ENCODE assay signal across 8 cellular contexts in the genomic region with DNA sequence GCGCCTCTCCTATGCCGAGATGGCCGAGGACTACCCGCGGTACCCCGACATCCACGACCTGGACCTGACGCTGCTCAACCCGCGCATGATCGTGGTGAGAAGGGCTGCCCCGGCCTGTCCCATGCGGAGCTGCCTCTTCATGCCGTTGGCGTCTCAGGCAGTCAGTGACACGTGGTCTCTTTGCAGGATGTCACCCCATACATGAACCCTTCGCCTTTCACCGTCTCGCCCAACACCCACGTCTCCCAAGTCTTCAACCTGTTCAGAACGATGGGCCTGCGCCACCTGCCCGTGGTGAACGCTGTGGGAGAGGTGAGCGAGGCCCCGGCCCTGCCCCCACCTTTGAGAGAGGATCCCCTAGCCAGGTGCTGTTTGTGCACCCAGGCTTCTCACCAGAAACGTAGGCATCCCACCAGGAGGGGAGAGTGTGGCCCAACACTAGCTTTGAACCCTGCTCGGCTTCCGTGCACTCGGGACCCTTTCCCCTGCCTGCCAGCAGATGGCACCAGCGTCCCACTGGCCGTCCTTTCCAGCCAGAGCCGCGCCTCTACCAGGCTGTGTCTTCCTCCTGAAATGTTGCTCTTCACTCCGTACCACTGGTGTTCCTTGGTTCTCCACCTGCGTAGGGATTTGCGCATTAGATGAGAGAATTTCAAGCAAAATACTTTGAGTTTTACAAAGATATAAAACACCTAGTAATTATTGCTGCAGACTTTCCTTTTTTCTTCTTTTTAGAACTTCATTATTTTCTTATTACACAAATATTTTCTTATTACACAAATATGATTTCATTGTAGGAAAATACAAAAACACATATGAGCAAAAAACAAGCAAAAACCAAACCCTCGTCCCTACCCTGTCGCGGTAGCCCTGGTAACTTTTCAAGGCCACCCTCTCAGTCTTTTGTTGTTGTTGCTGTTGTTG. TPM values are rescaled to one million over a fixed set of nuclear protein-coding genes. Genes with fewer than 3 reads are reported as not detected.
DNase-seq lines count a peak whose midpoint lies in the region; ATAC-seq and TF ChIP-seq lines count a peak whose summit lies in the region.

No MANE protein-coding gene starts in this region.

- no peaks in the 10 kb centered on the region for H3K9me3 ChIP-seq in upper lobe of left lung

- TF ChIP-seq CTCF in glutamatergic neuron (IDR thresholded peaks at IDR 0.05; ENCODE audit: partially characterized antibody, unreplicated experiment) (peak; percentile 83), upper lobe of left lung (IDR thresholded peaks at IDR 0.05) (peak; percentile 86 to 94 (median 92))

- peaks cover 24% of the 10 kb centered on the region for H3K36me3 Mint-ChIP-seq in activated naive CD4-positive, alpha-beta T cell treated with anti-CD3 and anti-CD28 coated beads for 36 hours (ENCODE audit: low read depth)
- H3K36me3 Mint-ChIP-seq in glutamatergic neuron (ENCODE audit: unreplicated experiment) = peaks cover 5% of the 10 kb centered on the region

- no peak overlapping the region for H3K4me3 ChIP-seq in upper lobe of left lung

- peak; percentile 76 to 86 for ATAC-seq in upper lobe of left lung (ENCODE audit: low FRiP score in 2 of 2)
- ATAC-seq in GM18519 (IDR thresholded peaks at IDR 0.05; ENCODE audit: low FRiP score, unreplicated experiment) = no peak

- no peaks in the 10 kb centered on the region for H3K27me3 Mint-ChIP-seq in activated naive CD4-positive, alpha-beta T cell treated with anti-CD3 and anti-CD28 coated beads for 36 hours (ENCODE audit: low read depth)
- peaks cover 10% of the 10 kb centered on the region for H3K27me3 Mint-ChIP-seq in glutamatergic neuron (ENCODE audit: unreplicated experiment)

- no peaks in the 10 kb centered on the region for H3K9me3 Mint-ChIP-seq in activated naive CD4-positive, alpha-beta T cell treated with anti-CD3 and anti-CD28 coated beads for 36 hours
- peaks cover 4% of the 10 kb centered on the region for H3K9me3 Mint-ChIP-seq in glutamatergic neuron (ENCODE audit: unreplicated experiment)

- DNase-seq in EL (peak; percentile 61), M059J (ENCODE audit: low read depth) (peak; percentile 43), SKM-1 treated with dmso at 0.1 percent for 144 hours (lab: John Stamatoyannopoulos, UW; ENCODE audit: unreplicated experiment) (peak; percentile 68), glutamatergic neuron (peak; percentile 89), pons (ENCODE audit: low spot score) (peak; percentile 54), upper lobe of left lung (peak; percentile 73 to 86)
- DNase-seq in activated naive CD4-positive, alpha-beta T cell treated with anti-CD3 and anti-CD28 coated beads for 36 hours = peak; percentile 83

- no peak for TF ChIP-seq POLR2A in upper lobe of left lung (IDR thresholded peaks at IDR 0.05)

- 65 to 69% methylated on average over 37 to 40 of the region's 40 CpGs for WGBS in upper lobe of left lung, 2 donors

- no peak overlapping the region for H3K4me3 Mint-ChIP-seq in activated naive CD4-positive, alpha-beta T cell treated with anti-CD3 and anti-CD28 coated beads for 36 hours
- H3K4me3 Mint-ChIP-seq in glutamatergic neuron (ENCODE audit: unreplicated experiment) = no peak overlapping the region

- no peaks in the 10 kb centered on the region for H3K27me3 ChIP-seq in upper lobe of left lung

- intact Hi-C loops in activated naive CD4-positive, alpha-beta T cell treated with anti-CD3 and anti-CD28 coated beads for 36 hours (cut with micrococcal nuclease) = loop anchor here (1.0 to 5.0 kb wide), 3 partner anchors 55 to 129 kb away; no protein-coding TSS in a partner anchor

- H3K27ac Mint-ChIP-seq in activated naive CD4-positive, alpha-beta T cell treated with anti-CD3 and anti-CD28 coated beads for 36 hours = no peak overlapping the region
- H3K27ac Mint-ChIP-seq in glutamatergic neuron (ENCODE audit: unreplicated experiment) = peak overlapping the region; percentile 55

- H3K27ac ChIP-seq in upper lobe of left lung = no peak overlapping the region

- no peaks in the 10 kb centered on the region for H3K4me1 Mint-ChIP-seq in activated naive CD4-positive, alpha-beta T cell treated with anti-CD3 and anti-CD28 coated beads for 36 hours (ENCODE audit: low read depth)
- no peaks in the 10 kb centered on the region for H3K4me1 Mint-ChIP-seq in glutamatergic neuron (ENCODE audit: low read depth, unreplicated experiment)

- TF ChIP-seq EP300 in upper lobe of left lung (IDR thresholded peaks at IDR 0.05) = no peak

- peaks cover 0 to 8% (median 3%) of the 10 kb centered on the region in 4 donors for H3K4me1 ChIP-seq in upper lobe of left lung

- peaks cover 34 to 99% (median 91%) of the 10 kb centered on the region in 4 donors for H3K36me3 ChIP-seq in upper lobe of left lung

- CTCF ChIA-PET in activated naive CD4-positive, alpha-beta T cell treated with anti-CD3 and anti-CD28 coated beads for 36 hours (lab: Charles Lee) = interaction anchor here (0.6 to 1.4 kb wide), 16 partner anchors 13 to 430 kb away, joined by 3 to 6 read pairs (median 3); no protein-coding TSS in a partner anchor

RNA-seq across cellular contexts. Expression of a gene that starts 9.0 kb away (rescaled TPM):
- not detected in 2 replicates for total RNA-seq in M059J (2014; rRNA removed; shearing (Covaris generic))
- not detected for total RNA-seq in activated naive CD4-positive, alpha-beta T cell treated with anti-CD3 and anti-CD28 coated beads for 36 hours
- not detected for total RNA-seq in glutamatergic neuron (ENCODE audit: unreplicated experiment)
- total RNA-seq in upper lobe of left lung = 1 to 10 TPM in 1 of 6 donors, not detected in 5; 3.1 TPM

RNA-seq across cellular contexts. Expression of a gene that starts 20.1 kb away (rescaled TPM):
- total RNA-seq in M059J (2014; rRNA removed; shearing (Covaris generic)) = 7.0 and 20.0 TPM in 2 replicates
- total RNA-seq in activated naive CD4-positive, alpha-beta T cell treated with anti-CD3 and anti-CD28 coated beads for 36 hours = not detected
- total RNA-seq in glutamatergic neuron (ENCODE audit: unreplicated experiment) = not detected
- total RNA-seq in upper lobe of left lung = not detected

RNA-seq across cellular contexts. Expression of a gene that starts 32.6 kb away (rescaled TPM):
- 3.2 and 6.9 TPM in 2 replicates for total RNA-seq in M059J (2014; rRNA removed; shearing (Covaris generic))
- 10 to 100 TPM; 11.3 to 11.6 TPM for total RNA-seq in activated naive CD4-positive, alpha-beta T cell treated with anti-CD3 and anti-CD28 coated beads for 36 hours
- total RNA-seq in glutamatergic neuron (ENCODE audit: unreplicated experiment) (94.3 TPM), upper lobe of left lung (10 to 100 TPM; 21.6 to 96.4 (median 33.0) TPM)

RNA-seq across cellular contexts. Expression of a gene that starts 32.8 kb away (rescaled TPM):
- total RNA-seq in M059J (2014; rRNA removed; shearing (Covaris generic)) = 2.0 and 7.5 TPM in 2 replicates
- total RNA-seq in activated naive CD4-positive, alpha-beta T cell treated with anti-CD3 and anti-CD28 coated beads for 36 hours = 1 to 10 TPM; 7.1 to 7.9 TPM
- total RNA-seq in glutamatergic neuron (ENCODE audit: unreplicated experiment) = 83.2 TPM
- 100 to 1,000 TPM in 2 of 6 donors, 10 to 100 TPM in 4; 51.5 to 163 (median 58.2) TPM for total RNA-seq in upper lobe of left lung
